16 cellular contexts compared by ENCODE assay signal in the genomic region with DNA sequence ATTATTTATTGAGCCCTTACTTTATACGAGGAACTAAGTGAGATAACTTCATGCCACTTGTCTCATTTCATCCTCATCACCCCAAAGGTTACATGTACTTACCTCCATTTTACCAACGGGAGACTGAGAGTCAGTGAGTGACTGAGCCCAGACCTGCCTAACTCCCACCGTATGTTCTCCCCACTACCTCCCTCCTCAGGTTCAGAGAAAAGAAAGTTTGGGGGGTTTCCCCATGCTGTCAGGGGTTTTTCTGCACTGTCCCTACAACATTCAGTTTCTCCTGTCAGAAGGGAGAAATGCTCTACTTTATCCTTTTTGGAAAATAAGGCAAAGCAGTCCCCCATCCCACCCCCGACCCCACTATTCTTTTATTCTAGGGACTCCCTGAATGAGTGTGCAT. TPM values are rescaled to one million over a fixed set of nuclear protein-coding genes. Genes with fewer than 3 reads are reported as not detected.
"Had no signal": no experiment of that assay in that cellular context is flagged by ENCODE, and none has a peak within 500 bp of the region (broad histone marks: within the 10 kb centered on the region; RNA-seq: fewer than 3 reads in every experiment).

No MANE protein-coding gene starts in this region.

- H3K27me3 Mint-ChIP-seq: activated CD4-positive, alpha-beta memory T cell treated with anti-CD3 and anti-CD28 coated beads, Interleukin-2, amount 10 ng/mL, durations not matched to agents 7 days and 5 days had no signal

- H3K9ac ChIP-seq: neural progenitor cell had no signal

- ATAC-seq: activated naive CD4-positive, alpha-beta T cell treated with anti-CD3 and anti-CD28 coated beads, Interleukin-2, amount 50 U/mL, for 72 hours; left lung; sciatic nerve; stimulated activated naive CD8-positive, alpha-beta T cell treated with anti-CD3 and anti-CD28 coated beads, Interleukin-15, Interleukin-2, amounts not matched to agents 100 U/mL and 50 U/mL, for 24 hours had no signal

- H3K4me3 Mint-ChIP-seq: activated CD4-positive, alpha-beta memory T cell treated with anti-CD3 and anti-CD28 coated beads, Interleukin-2, amount 10 ng/mL, durations not matched to agents 7 days and 5 days; naive B cell; neural progenitor cell had no signal

- H3K4me1 Mint-ChIP-seq: activated CD4-positive, alpha-beta memory T cell treated with anti-CD3 and anti-CD28 coated beads, Interleukin-2, amount 10 ng/mL, durations not matched to agents 7 days and 5 days; naive B cell; neural progenitor cell had no signal

- H3K36me3 ChIP-seq: left lung, neural progenitor cell, suprapubic skin had no signal

- H3K27ac Mint-ChIP-seq: activated CD4-positive, alpha-beta memory T cell treated with anti-CD3 and anti-CD28 coated beads, Interleukin-2, amount 10 ng/mL, durations not matched to agents 7 days and 5 days; activated naive CD4-positive, alpha-beta T cell treated with anti-CD3 and anti-CD28 coated beads, Interleukin-2, amount 50 U/mL, for 72 hours; naive B cell; neural progenitor cell had no signal

- H3K79me2 ChIP-seq: hepatocyte had no signal

- H3K4me3 ChIP-seq: coronary artery, esophagus muscularis mucosa, hepatocyte, left lung, neural progenitor cell, suprapubic skin had no signal

- H3K36me3 Mint-ChIP-seq: activated naive CD4-positive, alpha-beta T cell treated with anti-CD3 and anti-CD28 coated beads, Interleukin-2, amount 50 U/mL, for 72 hours; naive B cell; neural progenitor cell had no signal

- H3K27ac ChIP-seq: coronary artery, esophagus muscularis mucosa, hepatocyte, left lung, neural progenitor cell, suprapubic skin, VCaP had no signal

- DNase-seq: activated CD4-positive, alpha-beta memory T cell treated with anti-CD3 and anti-CD28 coated beads, Interleukin-2, amount 10 ng/mL, durations not matched to agents 7 days and 5 days; activated gamma-delta T cell; central memory CD4-positive, alpha-beta T cell; effector CD4-positive, alpha-beta T cell; left lung; naive B cell had no signal

- H3K27me3 ChIP-seq: esophagus muscularis mucosa, hepatocyte, left lung, neural progenitor cell, suprapubic skin had no signal

- H3K4me2 ChIP-seq: hepatocyte, neural progenitor cell had no signal

- H3K9me3 ChIP-seq: left lung, suprapubic skin had no signal

- H2AFZ ChIP-seq: hepatocyte, neural progenitor cell had no signal

- H3K9me3 Mint-ChIP-seq: activated naive CD4-positive, alpha-beta T cell treated with anti-CD3 and anti-CD28 coated beads, Interleukin-2, amount 50 U/mL, for 72 hours had no signal

- H3K4me1 ChIP-seq: esophagus muscularis mucosa, left lung, neural progenitor cell, suprapubic skin had no signal

RNA-seq across cellular contexts. Expression of a gene that starts 32.9 kb away (rescaled TPM):
- total RNA-seq: glomerular endothelial cell, hepatocyte had no signal
